9 cellular contexts compared by ENCODE assay signal in the genomic region with DNA sequence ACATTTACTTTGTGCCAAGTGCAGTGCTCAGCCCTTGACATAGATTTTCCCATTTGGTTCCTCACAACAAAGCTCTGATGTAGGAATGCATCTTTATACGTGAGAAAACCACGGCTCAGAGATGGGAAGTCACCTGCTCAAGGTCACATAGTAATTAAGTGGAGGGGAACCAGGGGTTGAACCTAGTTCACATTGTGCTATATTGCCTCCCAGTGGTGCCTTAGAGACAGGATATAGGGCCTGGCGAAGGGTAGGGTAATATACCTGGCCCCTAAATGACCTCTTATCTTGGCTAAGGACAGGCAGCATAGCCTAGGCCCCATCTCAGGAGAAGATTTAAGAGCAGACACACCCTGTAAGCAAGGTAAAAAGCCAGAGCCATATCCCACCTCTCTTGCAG.
DNase-seq lines count a peak whose midpoint lies in the region; ATAC-seq and TF ChIP-seq lines count a peak whose summit lies in the region.
"Had no signal": no experiment of that assay in that cellular context is flagged by ENCODE, and none has a peak within 500 bp of the region (broad histone marks: within the 10 kb centered on the region; RNA-seq: fewer than 3 reads in every experiment).

No MANE protein-coding gene starts in this region.

- DNase-seq in germinal center (ENCODE audit: low spot score) (peak; percentile 70), caudate nucleus (lab: John Stamatoyannopoulos, UW) (no peak), vagina (ENCODE audit: extremely low spot score in 2 of 2) (no peak), ACHN (no peak), NCI-H1436 (lab: John Stamatoyannopoulos, UW) (no peak)
- DNase-seq: psoas muscle had no signal

- ATAC-seq in GM21515 (IDR thresholded peaks at IDR 0.05; ENCODE audit: unreplicated experiment): peak; percentile 63

- 0 out of 2 replicates have a peak overlapping the region, but pooled peaks have one; percentile 11 for H3K9ac ChIP-seq in SU-DHL-6 (ENCODE audit: low read length)

- peak overlapping the region; percentile 28 for H3K4me3 ChIP-seq in DOHH2 (ENCODE audit: low read length)
- no peak overlapping the region for H3K4me3 ChIP-seq in SU-DHL-6 (ENCODE audit: insufficient read depth, low read length, poor library complexity, severe bottlenecking)
- H3K4me3 ChIP-seq in vagina: no peak overlapping the region
- H3K4me3 ChIP-seq: psoas muscle had no signal

- peaks cover 47% of the 10 kb centered on the region for H3K4me1 ChIP-seq in DOHH2 (ENCODE audit: control insufficient read depth, low read length)
- H3K4me1 ChIP-seq in vagina: no peaks in the 10 kb centered on the region
- H3K4me1 ChIP-seq: psoas muscle had no signal

- no peaks in the 10 kb centered on the region for H3F3A ChIP-seq in DOHH2 (ENCODE audit: control insufficient read depth, insufficient read depth)
- 0 out of 2 replicates have a peak, but pooled peaks cover 7% of the 10 kb centered on the region for H3F3A ChIP-seq in SU-DHL-6 (ENCODE audit: insufficient read depth)

- H4K20me1 ChIP-seq in DOHH2 (ENCODE audit: control insufficient read depth, insufficient read depth, low read depth, low read length): peaks cover 6% of the 10 kb centered on the region; the same call in 1 of the 2 replicates
- no peaks in the 10 kb centered on the region for H4K20me1 ChIP-seq in SU-DHL-6 (ENCODE audit: low read depth, low read length)

- H3K27me3 ChIP-seq in DOHH2 (ENCODE audit: control insufficient read depth, low read length): no peaks in the 10 kb centered on the region
- no peaks in the 10 kb centered on the region for H3K27me3 ChIP-seq in SU-DHL-6 (ENCODE audit: low read length)
- H3K27me3 ChIP-seq in vagina: no peaks in the 10 kb centered on the region

- H3K36me3 ChIP-seq in DOHH2 (ENCODE audit: control insufficient read depth, low read length): peaks cover 17% of the 10 kb centered on the region
- H3K36me3 ChIP-seq in SU-DHL-6 (ENCODE audit: low read length): no peaks in the 10 kb centered on the region
- no peaks in the 10 kb centered on the region for H3K36me3 ChIP-seq in vagina

- no peak overlapping the region for H2AFZ ChIP-seq in SU-DHL-6 (ENCODE audit: low read depth, low read length, severe bottlenecking)

- peaks cover 98% of the 10 kb centered on the region for H3K79me2 ChIP-seq in DOHH2 (ENCODE audit: control insufficient read depth, low read length)
- no peaks in the 10 kb centered on the region for H3K79me2 ChIP-seq in SU-DHL-6 (ENCODE audit: insufficient read depth, low read length)

- no peaks in the 10 kb centered on the region for H3K9me3 ChIP-seq in DOHH2 (ENCODE audit: control insufficient read depth, insufficient read depth, low read length)
- H3K9me3 ChIP-seq in SU-DHL-6 (ENCODE audit: insufficient read depth, low read length): no peaks in the 10 kb centered on the region
- H3K9me3 ChIP-seq in vagina: no peaks in the 10 kb centered on the region
- H3K9me3 ChIP-seq: psoas muscle had no signal

- H3K4me2 ChIP-seq in DOHH2 (ENCODE audit: low read length) (peak overlapping the region; percentile 42), SU-DHL-6 (ENCODE audit: low read depth, low read length, poor library complexity, severe bottlenecking) (peak overlapping the region; percentile 41)

- H3K27ac ChIP-seq in DOHH2 (ENCODE audit: low read depth, low read length) (no peak overlapping the region), SU-DHL-6 (ENCODE audit: low read depth, low read length) (peak overlapping the region; percentile 61), caudate nucleus (ENCODE audit: low read depth, low read length) (no peak overlapping the region), vagina (no peak overlapping the region)
- H3K27ac ChIP-seq: psoas muscle had no signal

- in situ Hi-C loops in ACHN (cut with HindIII; ENCODE audit: low pct_ligation_motif_present, low pct_unique_long_range_greater_than_20kb, low sequenced_read_pairs): no loop called here

- no peaks in the 10 kb centered on the region for H3K9me2 ChIP-seq in DOHH2 (replicated peaks; ENCODE audit: control insufficient read depth, low read length)
- no peaks in the 10 kb centered on the region for H3K9me2 ChIP-seq in SU-DHL-6 (replicated peaks; ENCODE audit: insufficient read depth, low read length)

- TF ChIP-seq POLR2A in vagina (IDR thresholded peaks at IDR 0.05): no peak

- TF ChIP-seq CTCF in DOHH2 (IDR thresholded peaks at IDR 0.05; ENCODE audit: low read depth, low read length, poor library complexity, severe bottlenecking) (peak; percentile 73), SU-DHL-6 (IDR thresholded peaks at IDR 0.05; ENCODE audit: insufficient read depth, low read length, poor library complexity, severe bottlenecking) (peak; percentile 52), vagina (IDR thresholded peaks at IDR 0.05) (no peak)

- intact Hi-C loops in vagina (cut with DNase I): no loop called here

Comparison
In these comparisons a context has a peak if more than half of its experiments do, and no peak if none do; other contexts are left out.
1. CTCF ChIP-seq: peak in DOHH2 (single experiment) and SU-DHL-6 (single experiment); none in vagina (0 of 3).